Comparison of ENCODE assay signal across 1 cellular context in the genomic region with DNA sequence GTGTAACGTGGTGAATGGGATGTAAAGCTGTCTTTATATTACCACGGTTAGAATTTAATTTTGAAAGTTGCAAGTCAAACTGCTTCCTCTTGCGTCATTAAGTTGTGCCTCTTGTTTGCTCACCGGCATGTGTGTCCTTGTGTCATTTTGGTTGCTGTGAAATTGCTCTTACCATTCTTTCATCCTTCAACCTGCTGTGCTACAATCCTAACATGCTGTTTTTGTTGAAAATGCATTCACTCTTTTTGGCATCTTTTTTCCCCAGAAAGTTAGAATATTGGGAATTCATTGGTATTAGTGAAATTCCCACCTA.
TF ChIP-seq lines count a peak whose summit lies in the region.

No MANE protein-coding gene starts in this region.

TF ChIP-seq in HepG2, 621 proteins besides CTCF, POLR2A, EP300 and RAD21 (continued from another document and continues in another):
- TF ChIP-seq, protein P1, sequence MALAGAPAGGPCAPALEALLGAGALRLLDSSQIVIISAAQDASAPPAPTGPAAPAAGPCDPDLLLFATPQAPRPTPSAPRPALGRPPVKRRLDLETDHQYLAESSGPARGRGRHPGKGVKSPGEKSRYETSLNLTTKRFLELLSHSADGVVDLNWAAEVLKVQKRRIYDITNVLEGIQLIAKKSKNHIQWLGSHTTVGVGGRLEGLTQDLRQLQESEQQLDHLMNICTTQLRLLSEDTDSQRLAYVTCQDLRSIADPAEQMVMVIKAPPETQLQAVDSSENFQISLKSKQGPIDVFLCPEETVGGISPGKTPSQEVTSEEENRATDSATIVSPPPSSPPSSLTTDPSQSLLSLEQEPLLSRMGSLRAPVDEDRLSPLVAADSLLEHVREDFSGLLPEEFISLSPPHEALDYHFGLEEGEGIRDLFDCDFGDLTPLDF (CRISPR knock-in tag; IDR thresholded peaks at IDR 0.05), result no peak
- TF ChIP-seq ZNF24 (IDR thresholded peaks at IDR 0.05) (no peak), ZNF772 (CRISPR knock-in tag; IDR thresholded peaks at IDR 0.05) (no peak), KLF16 (CRISPR knock-in tag; IDR thresholded peaks at IDR 0.05) (peak in 1 of 2 experiments; percentile 22; a peak in 1 of 4 replicates), ZZZ3 (CRISPR knock-in tag; IDR thresholded peaks at IDR 0.05; ENCODE audit: borderline replicate concordance) (no peak), EZH2 (conservative IDR thresholded peaks at IDR 0.05; ENCODE audit: low read depth, low read length) (no peak), CHCHD3 (CRISPR knock-in tag; IDR thresholded peaks at IDR 0.05) (no peak), ZNF644 (CRISPR knock-in tag; IDR thresholded peaks at IDR 0.05; ENCODE audit: low read depth) (no peak), JUN (CRISPR knock-in tag; IDR thresholded peaks at IDR 0.05) (no peak), TEAD3 (CRISPR knock-in tag; optimal IDR thresholded peaks at IDR 0.05; ENCODE audit: borderline replicate concordance) (peak; percentile 23), GABPA (IDR thresholded peaks at IDR 0.05; ENCODE audit: low read depth, low read length) (no peak), GABPA (CRISPR knock-in tag; IDR thresholded peaks at IDR 0.05; ENCODE audit: low read depth) (0 out of 2 replicates have a peak, but pooled peaks have one; percentile 19), CEBPB (IDR thresholded peaks at IDR 0.05; ENCODE audit: borderline replicate concordance, low read depth, low read length) (peak; percentile 91), ZFP62 (CRISPR knock-in tag; IDR thresholded peaks at IDR 0.05) (no peak), SMARCE1 (IDR thresholded peaks at IDR 0.05; ENCODE audit: borderline replicate concordance) (no peak), TCF12 (IDR thresholded peaks at IDR 0.05) (no peak), TCF12 (CRISPR knock-in tag; IDR thresholded peaks at IDR 0.05) (no peak), ZNF224 (CRISPR knock-in tag; IDR thresholded peaks at IDR 0.05) (no peak), ATF1 (CRISPR knock-in tag; IDR thresholded peaks at IDR 0.05) (no peak), ELF1 (CRISPR knock-in tag; IDR thresholded peaks at IDR 0.05) (no peak), JARID2 (CRISPR knock-in tag; IDR thresholded peaks at IDR 0.05; ENCODE audit: insufficient replicate concordance) (no peak), ZFP37 (CRISPR knock-in tag; IDR thresholded peaks at IDR 0.05; ENCODE audit: borderline replicate concordance) (no peak), SP5 (CRISPR knock-in tag; IDR thresholded peaks at IDR 0.05; ENCODE audit: borderline replicate concordance, low read depth) (no peak), SOX13 (IDR thresholded peaks at IDR 0.05) (no peak), SOX13 (CRISPR knock-in tag; conservative IDR thresholded peaks at IDR 0.05 in 1 of 2, IDR thresholded peaks at IDR 0.05 in 1 of 2) (peak in 1 of 2 experiments; percentile 61; a peak in 1 of 4 replicates), SMAD9 (CRISPR knock-in tag; IDR thresholded peaks at IDR 0.05) (no peak), CEBPG (CRISPR knock-in tag; IDR thresholded peaks at IDR 0.05) (peak; percentile 80), ZNF572 (CRISPR knock-in tag; IDR thresholded peaks at IDR 0.05) (no peak), HDAC2 (CRISPR knock-in tag; IDR thresholded peaks at IDR 0.05) (no peak), ZNF30 (CRISPR knock-in tag; IDR thresholded peaks at IDR 0.05) (no peak), MTA3 (CRISPR knock-in tag; IDR thresholded peaks at IDR 0.05) (no peak), GTF3A (CRISPR knock-in tag; conservative IDR thresholded peaks at IDR 0.05) (no peak), BHLHE40 (IDR thresholded peaks at IDR 0.05; ENCODE audit: low read length) (0 out of 2 replicates have a peak, but pooled peaks have one; percentile 30), IKZF4 (CRISPR knock-in tag; IDR thresholded peaks at IDR 0.05; ENCODE audit: borderline replicate concordance, low read depth, not compliant biosample characterization) (no peak), ZNF3 (CRISPR knock-in tag; IDR thresholded peaks at IDR 0.05) (no peak), ZKSCAN8 (CRISPR knock-in tag; IDR thresholded peaks at IDR 0.05; ENCODE audit: borderline replicate concordance) (no peak), ZNF558 (CRISPR knock-in tag; IDR thresholded peaks at IDR 0.05; ENCODE audit: borderline replicate concordance) (no peak), ZFX (CRISPR knock-in tag; IDR thresholded peaks at IDR 0.05; ENCODE audit: low read depth) (no peak), ZNF543 (CRISPR knock-in tag; IDR thresholded peaks at IDR 0.05) (no peak), ZSCAN29 (CRISPR knock-in tag; conservative IDR thresholded peaks at IDR 0.05) (no peak), FOXA3 (CRISPR knock-in tag; IDR thresholded peaks at IDR 0.05) (peak; percentile 79), SNRNP70 (IDR thresholded peaks at IDR 0.05; ENCODE audit: low read depth, low read length) (no peak), ZNF234 (CRISPR knock-in tag; conservative IDR thresholded peaks at IDR 0.05) (no peak), TSC22D2 (CRISPR knock-in tag; IDR thresholded peaks at IDR 0.05; ENCODE audit: borderline replicate concordance) (no peak)
- TF ChIP-seq, protein P2, sequence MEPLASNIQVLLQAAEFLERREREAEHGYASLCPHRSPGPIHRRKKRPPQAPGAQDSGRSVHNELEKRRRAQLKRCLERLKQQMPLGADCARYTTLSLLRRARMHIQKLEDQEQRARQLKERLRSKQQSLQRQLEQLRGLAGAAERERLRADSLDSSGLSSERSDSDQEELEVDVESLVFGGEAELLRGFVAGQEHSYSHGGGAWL (CRISPR knock-in tag; IDR thresholded peaks at IDR 0.05), result no peak
- TF ChIP-seq, protein P3, sequence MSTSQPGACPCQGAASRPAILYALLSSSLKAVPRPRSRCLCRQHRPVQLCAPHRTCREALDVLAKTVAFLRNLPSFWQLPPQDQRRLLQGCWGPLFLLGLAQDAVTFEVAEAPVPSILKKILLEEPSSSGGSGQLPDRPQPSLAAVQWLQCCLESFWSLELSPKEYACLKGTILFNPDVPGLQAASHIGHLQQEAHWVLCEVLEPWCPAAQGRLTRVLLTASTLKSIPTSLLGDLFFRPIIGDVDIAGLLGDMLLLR (CRISPR knock-in tag; IDR thresholded peaks at IDR 0.05), result no peak
- TF ChIP-seq, protein P4, sequence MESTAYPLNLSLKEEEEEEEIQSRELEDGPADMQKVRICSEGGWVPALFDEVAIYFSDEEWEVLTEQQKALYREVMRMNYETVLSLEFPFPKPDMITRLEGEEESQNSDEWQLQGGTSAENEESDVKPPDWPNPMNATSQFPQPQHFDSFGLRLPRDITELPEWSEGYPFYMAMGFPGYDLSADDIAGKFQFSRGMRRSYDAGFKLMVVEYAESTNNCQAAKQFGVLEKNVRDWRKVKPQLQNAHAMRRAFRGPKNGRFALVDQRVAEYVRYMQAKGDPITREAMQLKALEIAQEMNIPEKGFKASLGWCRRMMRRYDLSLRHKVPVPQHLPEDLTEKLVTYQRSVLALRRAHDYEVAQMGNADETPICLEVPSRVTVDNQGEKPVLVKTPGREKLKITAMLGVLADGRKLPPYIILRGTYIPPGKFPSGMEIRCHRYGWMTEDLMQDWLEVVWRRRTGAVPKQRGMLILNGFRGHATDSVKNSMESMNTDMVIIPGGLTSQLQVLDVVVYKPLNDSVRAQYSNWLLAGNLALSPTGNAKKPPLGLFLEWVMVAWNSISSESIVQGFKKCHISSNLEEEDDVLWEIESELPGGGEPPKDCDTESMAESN (CRISPR knock-in tag; conservative IDR thresholded peaks at IDR 0.05), result no peak
- TF ChIP-seq, protein P5, sequence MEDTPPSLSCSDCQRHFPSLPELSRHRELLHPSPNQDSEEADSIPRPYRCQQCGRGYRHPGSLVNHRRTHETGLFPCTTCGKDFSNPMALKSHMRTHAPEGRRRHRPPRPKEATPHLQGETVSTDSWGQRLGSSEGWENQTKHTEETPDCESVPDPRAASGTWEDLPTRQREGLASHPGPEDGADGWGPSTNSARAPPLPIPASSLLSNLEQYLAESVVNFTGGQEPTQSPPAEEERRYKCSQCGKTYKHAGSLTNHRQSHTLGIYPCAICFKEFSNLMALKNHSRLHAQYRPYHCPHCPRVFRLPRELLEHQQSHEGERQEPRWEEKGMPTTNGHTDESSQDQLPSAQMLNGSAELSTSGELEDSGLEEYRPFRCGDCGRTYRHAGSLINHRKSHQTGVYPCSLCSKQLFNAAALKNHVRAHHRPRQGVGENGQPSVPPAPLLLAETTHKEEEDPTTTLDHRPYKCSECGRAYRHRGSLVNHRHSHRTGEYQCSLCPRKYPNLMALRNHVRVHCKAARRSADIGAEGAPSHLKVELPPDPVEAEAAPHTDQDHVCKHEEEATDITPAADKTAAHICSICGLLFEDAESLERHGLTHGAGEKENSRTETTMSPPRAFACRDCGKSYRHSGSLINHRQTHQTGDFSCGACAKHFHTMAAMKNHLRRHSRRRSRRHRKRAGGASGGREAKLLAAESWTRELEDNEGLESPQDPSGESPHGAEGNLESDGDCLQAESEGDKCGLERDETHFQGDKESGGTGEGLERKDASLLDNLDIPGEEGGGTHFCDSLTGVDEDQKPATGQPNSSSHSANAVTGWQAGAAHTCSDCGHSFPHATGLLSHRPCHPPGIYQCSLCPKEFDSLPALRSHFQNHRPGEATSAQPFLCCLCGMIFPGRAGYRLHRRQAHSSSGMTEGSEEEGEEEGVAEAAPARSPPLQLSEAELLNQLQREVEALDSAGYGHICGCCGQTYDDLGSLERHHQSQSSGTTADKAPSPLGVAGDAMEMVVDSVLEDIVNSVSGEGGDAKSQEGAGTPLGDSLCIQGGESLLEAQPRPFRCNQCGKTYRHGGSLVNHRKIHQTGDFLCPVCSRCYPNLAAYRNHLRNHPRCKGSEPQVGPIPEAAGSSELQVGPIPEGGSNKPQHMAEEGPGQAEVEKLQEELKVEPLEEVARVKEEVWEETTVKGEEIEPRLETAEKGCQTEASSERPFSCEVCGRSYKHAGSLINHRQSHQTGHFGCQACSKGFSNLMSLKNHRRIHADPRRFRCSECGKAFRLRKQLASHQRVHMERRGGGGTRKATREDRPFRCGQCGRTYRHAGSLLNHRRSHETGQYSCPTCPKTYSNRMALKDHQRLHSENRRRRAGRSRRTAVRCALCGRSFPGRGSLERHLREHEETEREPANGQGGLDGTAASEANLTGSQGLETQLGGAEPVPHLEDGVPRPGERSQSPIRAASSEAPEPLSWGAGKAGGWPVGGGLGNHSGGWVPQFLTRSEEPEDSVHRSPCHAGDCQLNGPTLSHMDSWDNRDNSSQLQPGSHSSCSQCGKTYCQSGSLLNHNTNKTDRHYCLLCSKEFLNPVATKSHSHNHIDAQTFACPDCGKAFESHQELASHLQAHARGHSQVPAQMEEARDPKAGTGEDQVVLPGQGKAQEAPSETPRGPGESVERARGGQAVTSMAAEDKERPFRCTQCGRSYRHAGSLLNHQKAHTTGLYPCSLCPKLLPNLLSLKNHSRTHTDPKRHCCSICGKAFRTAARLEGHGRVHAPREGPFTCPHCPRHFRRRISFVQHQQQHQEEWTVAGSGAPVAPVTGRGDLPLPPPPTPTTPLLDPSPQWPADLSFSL (CRISPR knock-in tag; IDR thresholded peaks at IDR 0.05), result peak; percentile 48; the same call in 1 of the 2 replicates
- TF ChIP-seq, protein P6, sequence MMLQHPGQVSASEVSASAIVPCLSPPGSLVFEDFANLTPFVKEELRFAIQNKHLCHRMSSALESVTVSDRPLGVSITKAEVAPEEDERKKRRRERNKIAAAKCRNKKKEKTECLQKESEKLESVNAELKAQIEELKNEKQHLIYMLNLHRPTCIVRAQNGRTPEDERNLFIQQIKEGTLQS (CRISPR knock-in tag; IDR thresholded peaks at IDR 0.05), result peak; percentile 47; the same call in 1 of the 2 replicates
- TF ChIP-seq, protein P7, sequence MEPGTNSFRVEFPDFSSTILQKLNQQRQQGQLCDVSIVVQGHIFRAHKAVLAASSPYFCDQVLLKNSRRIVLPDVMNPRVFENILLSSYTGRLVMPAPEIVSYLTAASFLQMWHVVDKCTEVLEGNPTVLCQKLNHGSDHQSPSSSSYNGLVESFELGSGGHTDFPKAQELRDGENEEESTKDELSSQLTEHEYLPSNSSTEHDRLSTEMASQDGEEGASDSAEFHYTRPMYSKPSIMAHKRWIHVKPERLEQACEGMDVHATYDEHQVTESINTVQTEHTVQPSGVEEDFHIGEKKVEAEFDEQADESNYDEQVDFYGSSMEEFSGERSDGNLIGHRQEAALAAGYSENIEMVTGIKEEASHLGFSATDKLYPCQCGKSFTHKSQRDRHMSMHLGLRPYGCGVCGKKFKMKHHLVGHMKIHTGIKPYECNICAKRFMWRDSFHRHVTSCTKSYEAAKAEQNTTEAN (CRISPR knock-in tag; conservative IDR thresholded peaks at IDR 0.05), result no peak
- TF ChIP-seq, protein P8, sequence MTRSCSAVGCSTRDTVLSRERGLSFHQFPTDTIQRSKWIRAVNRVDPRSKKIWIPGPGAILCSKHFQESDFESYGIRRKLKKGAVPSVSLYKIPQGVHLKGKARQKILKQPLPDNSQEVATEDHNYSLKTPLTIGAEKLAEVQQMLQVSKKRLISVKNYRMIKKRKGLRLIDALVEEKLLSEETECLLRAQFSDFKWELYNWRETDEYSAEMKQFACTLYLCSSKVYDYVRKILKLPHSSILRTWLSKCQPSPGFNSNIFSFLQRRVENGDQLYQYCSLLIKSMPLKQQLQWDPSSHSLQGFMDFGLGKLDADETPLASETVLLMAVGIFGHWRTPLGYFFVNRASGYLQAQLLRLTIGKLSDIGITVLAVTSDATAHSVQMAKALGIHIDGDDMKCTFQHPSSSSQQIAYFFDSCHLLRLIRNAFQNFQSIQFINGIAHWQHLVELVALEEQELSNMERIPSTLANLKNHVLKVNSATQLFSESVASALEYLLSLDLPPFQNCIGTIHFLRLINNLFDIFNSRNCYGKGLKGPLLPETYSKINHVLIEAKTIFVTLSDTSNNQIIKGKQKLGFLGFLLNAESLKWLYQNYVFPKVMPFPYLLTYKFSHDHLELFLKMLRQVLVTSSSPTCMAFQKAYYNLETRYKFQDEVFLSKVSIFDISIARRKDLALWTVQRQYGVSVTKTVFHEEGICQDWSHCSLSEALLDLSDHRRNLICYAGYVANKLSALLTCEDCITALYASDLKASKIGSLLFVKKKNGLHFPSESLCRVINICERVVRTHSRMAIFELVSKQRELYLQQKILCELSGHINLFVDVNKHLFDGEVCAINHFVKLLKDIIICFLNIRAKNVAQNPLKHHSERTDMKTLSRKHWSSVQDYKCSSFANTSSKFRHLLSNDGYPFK (CRISPR knock-in tag; IDR thresholded peaks at IDR 0.05; ENCODE audit: borderline replicate concordance), result no peak
- TF ChIP-seq, protein P9, sequence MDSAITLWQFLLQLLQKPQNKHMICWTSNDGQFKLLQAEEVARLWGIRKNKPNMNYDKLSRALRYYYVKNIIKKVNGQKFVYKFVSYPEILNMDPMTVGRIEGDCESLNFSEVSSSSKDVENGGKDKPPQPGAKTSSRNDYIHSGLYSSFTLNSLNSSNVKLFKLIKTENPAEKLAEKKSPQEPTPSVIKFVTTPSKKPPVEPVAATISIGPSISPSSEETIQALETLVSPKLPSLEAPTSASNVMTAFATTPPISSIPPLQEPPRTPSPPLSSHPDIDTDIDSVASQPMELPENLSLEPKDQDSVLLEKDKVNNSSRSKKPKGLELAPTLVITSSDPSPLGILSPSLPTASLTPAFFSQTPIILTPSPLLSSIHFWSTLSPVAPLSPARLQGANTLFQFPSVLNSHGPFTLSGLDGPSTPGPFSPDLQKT (CRISPR knock-in tag; IDR thresholded peaks at IDR 0.05; ENCODE audit: borderline replicate concordance), result no peak
